ENCODE assay signal across 6 cellular contexts in the genomic region with DNA sequence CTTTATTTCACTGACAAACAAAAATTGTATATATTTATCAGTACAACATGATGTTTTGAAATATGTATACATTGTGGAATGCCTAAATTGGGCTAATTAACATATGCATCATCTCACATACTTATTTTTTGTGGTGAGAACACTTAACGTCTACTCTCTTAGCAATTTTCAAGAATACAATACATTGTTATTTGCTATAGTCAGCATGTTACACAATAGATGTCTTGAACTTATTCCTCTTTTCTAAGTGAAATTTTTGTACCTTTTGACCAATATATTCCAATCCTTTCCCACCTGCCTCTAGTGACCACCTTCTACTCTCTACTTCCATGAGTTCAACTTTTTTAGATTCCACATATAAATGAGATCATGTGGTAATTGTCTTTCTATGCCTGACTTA.
"Had no signal": no experiment of that assay in that cellular context is flagged by ENCODE, and none has a peak within 500 bp of the region (broad histone marks: within the 10 kb centered on the region; RNA-seq: fewer than 3 reads in every experiment).

No MANE protein-coding gene starts in this region.

- H3K27ac ChIP-seq: HL-60, KMS-11 had no signal

- DNase-seq: KBM-7, KG1 had no signal

- H3K4me2 ChIP-seq: KMS-11 had no signal

- H3K36me3 Mint-ChIP-seq: IgD-negative memory B cell had no signal

- H3K27ac Mint-ChIP-seq: IgD-negative memory B cell had no signal

- H3K9ac ChIP-seq: KMS-11 had no signal

- FAIRE-seq: HTR-8/SVneo had no signal
